Comparison of ENCODE assay signal across 24 cellular contexts in genomic region chr2:49265471-49265870, GRCh38.
"Had no signal": no experiment of that assay in that cellular context is flagged by ENCODE, and none has a peak within 500 bp of the region (broad histone marks: within the 10 kb centered on the region; RNA-seq: fewer than 3 reads in every experiment).

No MANE protein-coding gene starts in this region.

- H3K27ac Mint-ChIP-seq: nephron; progenitor cell of endocrine pancreas; stimulated activated effector memory CD8-positive, alpha-beta T cell treated with anti-CD3 and anti-CD28 coated beads, Interleukin-12 subunit alpha, Interleukin-12 subunit beta, amount 100 ng/mL, for 72 hours had no signal

- H3K9me3 ChIP-seq: colonic mucosa, esophagus muscularis mucosa, gastrocnemius medialis, left ventricle myocardium inferior, pancreas, right lobe of liver, suprapubic skin, thyroid gland had no signal

- H3K4me3 ChIP-seq: colonic mucosa, dorsolateral prefrontal cortex, esophagus muscularis mucosa, gastrocnemius medialis, left ventricle myocardium inferior, pancreas, right lobe of liver, suprapubic skin, thyroid gland had no signal

- H3K27ac ChIP-seq: colonic mucosa, dorsolateral prefrontal cortex, epithelial cell of prostate, esophagus muscularis mucosa, gastrocnemius medialis, left ventricle myocardium inferior, pancreas, right lobe of liver, suprapubic skin, thyroid gland had no signal

- H3K36me3 ChIP-seq: colonic mucosa, esophagus muscularis mucosa, gastrocnemius medialis, left ventricle myocardium inferior, pancreas, right lobe of liver, suprapubic skin, thyroid gland had no signal

- H3K9me3 Mint-ChIP-seq: nephron had no signal

- DNase-seq: caudate nucleus; colonic mucosa; dorsolateral prefrontal cortex; effector CD8-positive, alpha-beta T cell; gastrocnemius medialis; glutamatergic neuron; islet precursor cell; left ventricle myocardium inferior; mammary epithelial cell; midbrain; occipital lobe; pancreas; retina; right lobe of liver; stimulated activated CD4-positive, alpha-beta T cell treated with anti-CD3 and anti-CD28 coated beads, Interleukin-4, amount 100 ng/mL, for 1 hour; stimulated activated CD8-positive, alpha-beta memory T cell treated with anti-CD3 and anti-CD28 coated beads, Interleukin-4, amount 100 ng/mL, for 48 hours; stimulated activated naive CD8-positive, alpha-beta T cell treated with anti-CD3 and anti-CD28 coated beads, Interleukin-15, Interleukin-2, amounts not matched to agents 100 U/mL and 50 U/mL, for 24 hours; thyroid gland had no signal

- H3K4me3 Mint-ChIP-seq: nephron; stimulated activated effector memory CD8-positive, alpha-beta T cell treated with anti-CD3 and anti-CD28 coated beads, Interleukin-12 subunit alpha, Interleukin-12 subunit beta, amount 100 ng/mL, for 72 hours had no signal

- H3K4me1 ChIP-seq: colonic mucosa, gastrocnemius medialis, left ventricle myocardium inferior, pancreas, suprapubic skin, thyroid gland had no signal

- H3K4me1 Mint-ChIP-seq: stimulated activated effector memory CD8-positive, alpha-beta T cell treated with anti-CD3 and anti-CD28 coated beads, Interleukin-12 subunit alpha, Interleukin-12 subunit beta, amount 100 ng/mL, for 72 hours had no signal

- ATAC-seq: gastrocnemius medialis; pancreas; right lobe of liver; stimulated activated effector memory CD8-positive, alpha-beta T cell treated with anti-CD3 and anti-CD28 coated beads, Interleukin-12 subunit alpha, Interleukin-12 subunit beta, amount 100 ng/mL, for 72 hours; stimulated activated naive CD8-positive, alpha-beta T cell treated with anti-CD3 and anti-CD28 coated beads, Interleukin-15, Interleukin-2, amounts not matched to agents 100 U/mL and 50 U/mL, for 24 hours had no signal

- H3K36me3 Mint-ChIP-seq: stimulated activated effector memory CD8-positive, alpha-beta T cell treated with anti-CD3 and anti-CD28 coated beads, Interleukin-12 subunit alpha, Interleukin-12 subunit beta, amount 100 ng/mL, for 72 hours had no signal

- H3K27me3 ChIP-seq: colonic mucosa, dorsolateral prefrontal cortex, esophagus muscularis mucosa, gastrocnemius medialis, pancreas, right lobe of liver, suprapubic skin, thyroid gland had no signal

- H3K27me3 Mint-ChIP-seq: progenitor cell of endocrine pancreas had no signal
